15 cellular contexts compared by ENCODE assay signal in the genomic region with DNA sequence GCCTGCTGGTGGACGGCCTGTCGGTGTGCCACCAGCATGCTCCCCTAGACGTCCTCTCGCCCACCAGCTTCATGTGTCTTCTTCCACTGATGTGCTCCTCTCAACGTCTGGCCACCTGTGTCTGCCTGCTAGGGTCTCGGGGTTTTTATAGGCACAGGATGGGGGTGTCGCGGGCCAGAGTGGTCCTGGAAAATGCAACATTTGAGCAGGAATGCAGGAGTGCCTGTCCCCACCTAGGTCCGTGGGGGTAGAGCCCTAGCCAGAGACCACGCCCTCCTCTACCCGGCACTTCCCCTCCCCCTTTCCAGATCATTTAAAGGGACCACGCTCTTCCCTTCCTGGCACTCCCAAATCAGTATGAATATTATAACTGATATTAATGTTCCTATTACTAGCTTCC. TPM values are rescaled to one million over a fixed set of nuclear protein-coding genes. Genes with fewer than 3 reads are reported as not detected.
DNase-seq lines count a peak whose midpoint lies in the region; ATAC-seq and TF ChIP-seq lines count a peak whose summit lies in the region.
"Had no signal": no experiment of that assay in that cellular context is flagged by ENCODE, and none has a peak within 500 bp of the region (broad histone marks: within the 10 kb centered on the region; RNA-seq: fewer than 3 reads in every experiment).

No MANE protein-coding gene starts in this region.

- intact Hi-C loops in breast epithelium (cut with DNase I; ENCODE audit: low total_unique reads) = no loop called here
- intact Hi-C loops in mammary epithelial cell (cut with micrococcal nuclease) = no loop called here
- intact Hi-C loops in thyroid gland (cut with DNase I) = no loop called here
- intact Hi-C loops in psoas muscle (cut with DNase I) = no loop called here

- peak overlapping the region in 1 of 2 experiments; percentile 87 for H2BK12ac ChIP-seq in mesenchymal stem cell (ENCODE audit: low read length in 2 of 2)

- peak overlapping the region; percentile 60 for H2BK15ac ChIP-seq in mesenchymal stem cell (ENCODE audit: low read depth, poor library complexity, severe bottlenecking)

- 82% methylated on average over 9 of the region's 12 CpGs for WGBS in mammary epithelial cell (ENCODE audit: low coverage, missing lambda C conversion rate)
- WGBS in mesenchymal stem cell = 92% methylated on average over 11 of the region's 12 CpGs
- WGBS in thyroid gland, 2 donors = 85 to 87% methylated on average over 12 of the region's 12 CpGs
- WGBS in psoas muscle, 3 donors = 73 to 79% (median 78%) methylated on average over 12 of the region's 12 CpGs

- H2AK5ac ChIP-seq in mesenchymal stem cell (ENCODE audit: low read length, severe bottlenecking) = no peak overlapping the region

- peak overlapping the region in 1 of 2 experiments; percentile 73 for H3K4ac ChIP-seq in mesenchymal stem cell (ENCODE audit: low read depth in 1 of 2, low read length in 2 of 2)

- H3K4me1 ChIP-seq in breast epithelium (no peaks in the 10 kb centered on the region), mammary epithelial cell (ENCODE audit: insufficient read depth, low read length) (no peaks in the 10 kb centered on the region), mesenchymal stem cell (ENCODE audit: control insufficient read depth, insufficient read depth, low read depth, low read length) (no peaks in the 10 kb centered on the region), thyroid gland (peaks cover 8 to 38% of the 10 kb centered on the region in 2 donors), psoas muscle (peaks cover 7% of the 10 kb centered on the region), SJCRH30 (no peaks in the 10 kb centered on the region)

- H3K27me3 ChIP-seq in breast epithelium (no peaks in the 10 kb centered on the region), mammary epithelial cell (ENCODE audit: insufficient read depth, low read length) (no peaks in the 10 kb centered on the region), mesenchymal stem cell (ENCODE audit: control insufficient read depth in 1 of 2, insufficient read depth in 1 of 2, low read length in 2 of 2) (peaks cover 0 to 4% of the 10 kb centered on the region in 2 experiments), thyroid gland (no peaks in the 10 kb centered on the region), psoas muscle (ENCODE audit: insufficient read depth in 3 of 3, low read length in 2 of 3) (no peaks in the 10 kb centered on the region), SJCRH30 (peaks cover 4% of the 10 kb centered on the region)

- no TSS peak for BruUV-seq in mammary epithelial cell (replicated peaks; lab: Mats Ljungman, UMichigan)

- H3K14ac ChIP-seq in mesenchymal stem cell (ENCODE audit: low read length in 2 of 2) = peak overlapping the region in 1 of 2 experiments; percentile 89

- H3K4me3 ChIP-seq in breast epithelium (no peak overlapping the region), mammary epithelial cell (replicated peaks in 1 of 3; ENCODE audit: insufficient read depth in 1 of 3, low read depth in 2 of 3, low read length in 3 of 3) (no peak overlapping the region), mesenchymal stem cell (ENCODE audit: insufficient read depth in 1 of 2, low read depth in 1 of 2, low read length in 2 of 2) (no peak overlapping the region), thyroid gland (replicated peaks in 1 of 3) (no peak overlapping the region), psoas muscle (no peak overlapping the region), SJCRH30 (no peak overlapping the region)

- H2BK120ac ChIP-seq in mesenchymal stem cell (ENCODE audit: low read depth, low read length) = no peak overlapping the region

- H3K18ac ChIP-seq in mesenchymal stem cell (ENCODE audit: low read depth in 1 of 2, low read length in 2 of 2) = peak overlapping the region in 1 of 2 experiments; percentile 70

- DNase-seq in breast epithelium (ENCODE audit: low spot score in 2 of 2) (no peak), mammary epithelial cell (no peak), mesenchymal stem cell (no peak), thyroid gland (no peak), psoas muscle (no peak), SJCRH30 (no peak)
- DNase-seq in activated effector memory CD4-positive, alpha-beta T cell treated with Interleukin-2 at 50 U/mL for 16 hours = no peak
- DNase-seq: CD8-positive, alpha-beta T cell; COR-L47; DND-41; GDM1; HCEC 1CT; HFFc6 had no signal

- H3K4me2 ChIP-seq in mammary epithelial cell (ENCODE audit: insufficient read depth, low read depth, low read length) (no peak overlapping the region), mesenchymal stem cell (ENCODE audit: low read length, poor library complexity, severe bottlenecking) (no peak overlapping the region)

- H3K9me3 ChIP-seq in breast epithelium (no peaks in the 10 kb centered on the region), mammary epithelial cell (replicated peaks; ENCODE audit: insufficient read depth, low read length) (no peaks in the 10 kb centered on the region), mesenchymal stem cell (ENCODE audit: control insufficient read depth, low read length) (no peaks in the 10 kb centered on the region), thyroid gland (no peaks in the 10 kb centered on the region), psoas muscle (no peaks in the 10 kb centered on the region), SJCRH30 (replicated peaks) (no peaks in the 10 kb centered on the region)

- CTCF ChIA-PET in mammary epithelial cell (lab: Charles Lee; ENCODE audit: low non-redundant PET) = no interaction called here

- H3K79me2 ChIP-seq in mammary epithelial cell (ENCODE audit: insufficient read depth, low read length) = no peaks in the 10 kb centered on the region

- no peaks in the 10 kb centered on the region for H4K20me1 ChIP-seq in mammary epithelial cell (ENCODE audit: insufficient read depth, low read length)

- no peak overlapping the region for H2AFZ ChIP-seq in mammary epithelial cell (ENCODE audit: low read depth, low read length)
- H2AFZ ChIP-seq in mesenchymal stem cell (ENCODE audit: low read depth, low read length) = no peak overlapping the region

- H3K9ac ChIP-seq in mammary epithelial cell (ENCODE audit: insufficient read depth, low read length) = no peak overlapping the region
- no peak overlapping the region for H3K9ac ChIP-seq in mesenchymal stem cell (ENCODE audit: low read length)

- H3K79me1 ChIP-seq in mesenchymal stem cell (replicated peaks; ENCODE audit: low read length, poor library complexity, severe bottlenecking) = no peaks in the 10 kb centered on the region

- H3K27ac ChIP-seq in breast epithelium = peak overlapping the region; percentile 15 to 76
- no peak overlapping the region for H3K27ac ChIP-seq in mammary epithelial cell (ENCODE audit: insufficient read depth, low read depth, low read length)
- H3K27ac ChIP-seq in mesenchymal stem cell (ENCODE audit: low read length, poor library complexity, severe bottlenecking) = no peak overlapping the region
- H3K27ac ChIP-seq in thyroid gland = peak overlapping the region in 2 of 3 donors; percentile 46 to 51
- H3K27ac ChIP-seq in psoas muscle = no peak overlapping the region
- no peak overlapping the region for H3K27ac ChIP-seq in SJCRH30
- H3K27ac ChIP-seq: 22Rv1 had no signal

- no peak overlapping the region for H3K23ac ChIP-seq in mesenchymal stem cell (ENCODE audit: low read length in 2 of 2)

- TF ChIP-seq POLR2A in breast epithelium (IDR thresholded peaks at IDR 0.05) (no peak), thyroid gland (IDR thresholded peaks at IDR 0.05) (no peak)

- no peak overlapping the region for H2BK5ac ChIP-seq in mesenchymal stem cell (ENCODE audit: low read depth, low read length, poor library complexity, severe bottlenecking)

- in situ Hi-C loops in mammary epithelial cell (cut with MboI; ENCODE audit: low sequenced_read_pairs in 2 of 2) = no loop called here

- TF ChIP-seq CTCF in breast epithelium (IDR thresholded peaks at IDR 0.05) (no peak), mammary epithelial cell (conservative IDR thresholded peaks at IDR 0.05 in 1 of 2, IDR thresholded peaks at IDR 0.05 in 1 of 2; ENCODE audit: extremely low read depth in 1 of 2, insufficient read depth in 1 of 2, low read depth in 1 of 2, low read length in 2 of 2) (no peak), thyroid gland (IDR thresholded peaks at IDR 0.05) (no peak), psoas muscle (IDR thresholded peaks at IDR 0.05) (no peak)

- no peak overlapping the region for H4K91ac ChIP-seq in mesenchymal stem cell (ENCODE audit: low read length)

- H4K8ac ChIP-seq in mesenchymal stem cell (ENCODE audit: low read length) = no peak overlapping the region

- dilution Hi-C loops in mammary epithelial cell (cut with HindIII; ENCODE audit: low sequenced_read_pairs) = no loop called here

- ATAC-seq in psoas muscle = no peak
- ATAC-seq: CD8-positive, alpha-beta T cell had no signal

- H3K36me3 ChIP-seq in breast epithelium (no peaks in the 10 kb centered on the region), mammary epithelial cell (ENCODE audit: insufficient read depth, low read length) (no peaks in the 10 kb centered on the region), mesenchymal stem cell (ENCODE audit: control insufficient read depth in 1 of 2, insufficient read depth in 2 of 2, low read depth in 1 of 2, low read length in 2 of 2) (no peaks in the 10 kb centered on the region), thyroid gland (no peaks in the 10 kb centered on the region), psoas muscle (ENCODE audit: insufficient read depth in 1 of 2, low read depth in 1 of 2) (no peaks in the 10 kb centered on the region), SJCRH30 (no peaks in the 10 kb centered on the region)

RNA-seq across cellular contexts. Expression of gene OSMR, which starts 48.0 kb away (rescaled TPM):
- total RNA-seq in breast epithelium (100 to 1,000 TPM in 1 of 3 donors, 10 to 100 TPM in 2; 32.2 to 121 (median 54.0) TPM), mammary epithelial cell (100 to 1,000 TPM in 1 of 2 donors, 10 to 100 TPM in 1; 97.7 to 111 TPM), thyroid gland (100 to 1,000 TPM in 1 of 4 donors, 10 to 100 TPM in 3; 18.2 to 104 (median 33.9) TPM), psoas muscle (10 to 100 TPM in 2 of 4 donors, 1 to 10 TPM in 2; 6.0 to 27.0 (median 14.3) TPM)
- polyA plus RNA-seq in mammary epithelial cell (48.9 TPM), psoas muscle (10 to 100 TPM in 1 of 3 donors, 1 to 10 TPM in 2; 3.2 to 18.1 (median 3.3) TPM)
- polyA minus RNA-seq in mammary epithelial cell = 96.5 TPM
- 139 TPM for polyA plus RNA-seq in mesenchymal stem cell (2013, experiment 1 of 2)
- polyA plus RNA-seq in mesenchymal stem cell (2013, experiment 2 of 2) = 136 TPM
- 0.03 and 0.14 TPM in 2 replicates for total RNA-seq in SJCRH30 (2014; rRNA removed; shearing (Covaris generic))
- total RNA-seq: CD8-positive, alpha-beta T cell had no signal
- polyA plus RNA-seq: CD14-positive monocyte had no signal

Comparison
In these comparisons a context has a peak if more than half of its experiments do, and no peak if none do; other contexts are left out.
1. H3K27ac ChIP-seq: peak in breast epithelium (2 of 2) and thyroid gland (2 of 3); none in mammary epithelial cell (single experiment), mesenchymal stem cell (single experiment), psoas muscle (single experiment) and SJCRH30 (single experiment).